1 cellular context compared by ENCODE assay signal in the genomic region with DNA sequence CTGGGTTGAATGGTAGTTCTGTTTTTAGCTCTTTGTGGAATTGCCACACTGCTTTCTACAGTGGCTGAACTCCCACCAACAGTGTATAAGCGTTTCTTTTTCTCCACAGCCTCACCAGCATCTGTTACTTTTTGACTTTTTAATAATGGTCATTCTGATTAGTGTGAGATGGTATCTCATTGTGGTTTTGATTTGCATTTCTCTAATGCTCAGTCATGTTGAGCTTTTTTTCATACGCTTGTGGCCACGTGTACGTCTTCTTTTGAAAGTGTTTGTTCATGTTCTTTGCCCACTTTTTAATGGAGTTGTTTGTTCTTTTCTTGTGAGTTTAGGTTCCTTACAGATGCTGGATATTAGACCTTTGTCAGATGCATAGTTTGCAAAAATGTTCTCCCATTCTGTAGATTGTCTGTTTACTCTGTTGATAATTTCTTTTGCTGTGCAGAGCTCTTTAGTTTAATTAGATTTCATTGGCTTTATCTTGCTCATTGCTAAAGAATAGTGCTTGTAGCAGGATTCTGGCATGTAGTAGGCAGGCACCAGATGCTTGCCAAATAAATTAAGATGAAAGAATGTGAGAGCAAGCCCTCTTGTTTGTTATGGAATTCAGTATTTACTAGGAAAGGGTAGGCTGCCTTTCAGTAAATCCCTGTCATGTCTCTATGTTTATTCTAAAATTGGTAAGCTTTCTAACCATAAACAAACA.
TF ChIP-seq lines count a peak whose summit lies in the region.

No MANE protein-coding gene starts in this region.

TF ChIP-seq in SK-N-SH treated with all-trans-retinoic acid at 6 μM for 48 hours, 23 proteins besides CTCF, POLR2A, EP300 and RAD21 (continued from another document):
- TF ChIP-seq, protein P1, sequence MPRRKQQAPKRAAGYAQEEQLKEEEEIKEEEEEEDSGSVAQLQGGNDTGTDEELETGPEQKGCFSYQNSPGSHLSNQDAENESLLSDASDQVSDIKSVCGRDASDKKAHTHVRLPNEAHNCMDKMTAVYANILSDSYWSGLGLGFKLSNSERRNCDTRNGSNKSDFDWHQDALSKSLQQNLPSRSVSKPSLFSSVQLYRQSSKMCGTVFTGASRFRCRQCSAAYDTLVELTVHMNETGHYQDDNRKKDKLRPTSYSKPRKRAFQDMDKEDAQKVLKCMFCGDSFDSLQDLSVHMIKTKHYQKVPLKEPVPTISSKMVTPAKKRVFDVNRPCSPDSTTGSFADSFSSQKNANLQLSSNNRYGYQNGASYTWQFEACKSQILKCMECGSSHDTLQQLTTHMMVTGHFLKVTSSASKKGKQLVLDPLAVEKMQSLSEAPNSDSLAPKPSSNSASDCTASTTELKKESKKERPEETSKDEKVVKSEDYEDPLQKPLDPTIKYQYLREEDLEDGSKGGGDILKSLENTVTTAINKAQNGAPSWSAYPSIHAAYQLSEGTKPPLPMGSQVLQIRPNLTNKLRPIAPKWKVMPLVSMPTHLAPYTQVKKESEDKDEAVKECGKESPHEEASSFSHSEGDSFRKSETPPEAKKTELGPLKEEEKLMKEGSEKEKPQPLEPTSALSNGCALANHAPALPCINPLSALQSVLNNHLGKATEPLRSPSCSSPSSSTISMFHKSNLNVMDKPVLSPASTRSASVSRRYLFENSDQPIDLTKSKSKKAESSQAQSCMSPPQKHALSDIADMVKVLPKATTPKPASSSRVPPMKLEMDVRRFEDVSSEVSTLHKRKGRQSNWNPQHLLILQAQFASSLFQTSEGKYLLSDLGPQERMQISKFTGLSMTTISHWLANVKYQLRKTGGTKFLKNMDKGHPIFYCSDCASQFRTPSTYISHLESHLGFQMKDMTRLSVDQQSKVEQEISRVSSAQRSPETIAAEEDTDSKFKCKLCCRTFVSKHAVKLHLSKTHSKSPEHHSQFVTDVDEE (CRISPR knock-in tag; IDR thresholded peaks at IDR 0.05): peak; percentile 67; the same call in 1 of the 2 replicates
